In the genomic region with DNA sequence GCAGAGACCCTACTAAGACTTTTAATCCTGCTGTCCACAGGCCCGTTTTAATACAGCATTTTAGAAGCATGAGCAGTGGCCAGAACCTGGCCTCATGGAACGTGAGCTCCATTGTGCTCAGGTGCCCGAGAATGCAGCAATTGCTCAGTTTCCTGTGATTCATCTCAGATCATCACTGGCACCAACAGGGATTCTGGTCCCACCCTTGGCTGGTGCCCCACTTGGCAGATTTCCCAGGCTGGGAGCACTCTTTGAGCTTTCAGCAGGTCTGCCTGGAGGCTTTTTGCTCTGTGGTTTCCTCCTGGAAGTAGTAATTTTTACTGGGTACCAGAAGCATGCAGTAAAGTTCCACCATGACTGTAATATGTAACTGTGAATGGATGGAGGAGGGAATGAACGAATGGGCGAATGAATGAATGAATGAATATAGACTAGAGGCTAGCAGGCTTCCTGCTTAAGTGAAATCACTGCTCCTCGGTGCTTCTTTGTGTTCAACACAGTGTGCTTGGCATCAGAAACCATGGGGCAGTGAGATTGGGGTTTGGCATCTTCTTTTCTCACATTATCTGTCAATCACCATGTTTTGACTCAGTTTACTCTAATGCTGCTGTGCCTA, we compare ENCODE assay signal across 8 cellular contexts.
DNase-seq lines count a peak whose midpoint lies in the region; ATAC-seq and TF ChIP-seq lines count a peak whose summit lies in the region.

No MANE protein-coding gene starts in this region.

- H3K9me3 ChIP-seq in CD8-positive, alpha-beta T cell (ENCODE audit: low read length) = no peaks in the 10 kb centered on the region
- H3K9me3 ChIP-seq in neural progenitor cell (ENCODE audit: low read depth) = no peaks in the 10 kb centered on the region

- no peaks in the 10 kb centered on the region for H3K27me3 Mint-ChIP-seq in CD8-positive, alpha-beta T cell (ENCODE audit: low read depth)
- H3K27me3 Mint-ChIP-seq in neural progenitor cell (ENCODE audit: insufficient read depth, low read depth) = no peaks in the 10 kb centered on the region

- no peak overlapping the region for H3K27ac ChIP-seq in CD8-positive, alpha-beta T cell (ENCODE audit: low read depth, low read length)
- H3K27ac ChIP-seq in neural progenitor cell = no peak overlapping the region

- no peaks in the 10 kb centered on the region for H3K36me3 ChIP-seq in CD8-positive, alpha-beta T cell (ENCODE audit: insufficient read depth, low read length)
- no peaks in the 10 kb centered on the region for H3K36me3 ChIP-seq in neural progenitor cell

- H3K9me3 Mint-ChIP-seq in CD8-positive, alpha-beta T cell = no peaks in the 10 kb centered on the region
- H3K9me3 Mint-ChIP-seq in neural progenitor cell = no peaks in the 10 kb centered on the region

- TF ChIP-seq CTCF in CD8-positive, alpha-beta T cell (IDR thresholded peaks at IDR 0.05) = no peak
- no peak for TF ChIP-seq CTCF in neural progenitor cell (IDR thresholded peaks at IDR 0.05)

- H3K27ac Mint-ChIP-seq in CD8-positive, alpha-beta T cell = no peak overlapping the region
- no peak overlapping the region for H3K27ac Mint-ChIP-seq in neural progenitor cell

- POLR2A ChIA-PET in CD8-positive, alpha-beta T cell (lab: Charles Lee) = no interaction called here

- no peaks in the 10 kb centered on the region for H4K20me1 ChIP-seq in neural progenitor cell (ENCODE audit: low read depth)

- peaks cover 9% of the 10 kb centered on the region for H3K4me1 ChIP-seq in CD8-positive, alpha-beta T cell (ENCODE audit: insufficient read depth, low read length)
- H3K4me1 ChIP-seq in neural progenitor cell = peaks cover 5% of the 10 kb centered on the region

- no peaks in the 10 kb centered on the region for H3K27me3 ChIP-seq in CD8-positive, alpha-beta T cell (ENCODE audit: insufficient read depth, low read length)
- no peaks in the 10 kb centered on the region for H3K27me3 ChIP-seq in neural progenitor cell

- DNase-seq in DMS153 treated with DMSO at 0.1 percent for 48 hours (lab: John Stamatoyannopoulos, UW; ENCODE audit: unreplicated experiment) (peak; percentile 39), NCI-H1694 treated with DMSO at 0.1 percent for 48 hours (lab: John Stamatoyannopoulos, UW) (peak; percentile 84), cerebellar cortex (ENCODE audit: low spot score) (peak; percentile 84), lung microvascular endothelial cell (ENCODE audit: low read depth in 2 of 2) (peak; percentile 96 to 98), neural progenitor cell (ENCODE audit: low spot score) (no peak), NCI-H510A (lab: John Stamatoyannopoulos, UW) (no peak)
- DNase-seq in CD8-positive, alpha-beta T cell = no peak

- ATAC-seq in GM21825 (IDR thresholded peaks at IDR 0.05; ENCODE audit: unreplicated experiment) = no peak
- no peak for ATAC-seq in CD8-positive, alpha-beta T cell

- no peaks in the 10 kb centered on the region for H3F3A ChIP-seq in neural progenitor cell (ENCODE audit: low read depth)

- peaks cover 15% of the 10 kb centered on the region for H3K4me1 Mint-ChIP-seq in CD8-positive, alpha-beta T cell (ENCODE audit: low read depth)
- peaks cover 5% of the 10 kb centered on the region for H3K4me1 Mint-ChIP-seq in neural progenitor cell

- H3K4me2 ChIP-seq in neural progenitor cell = no peak overlapping the region

- no peak overlapping the region for H3K4me3 Mint-ChIP-seq in CD8-positive, alpha-beta T cell
- H3K4me3 Mint-ChIP-seq in neural progenitor cell = no peak overlapping the region

- no peaks in the 10 kb centered on the region for H3K79me2 ChIP-seq in neural progenitor cell (ENCODE audit: low read depth)

- no peak overlapping the region for H3K9ac ChIP-seq in neural progenitor cell

- intact Hi-C loops in CD8-positive, alpha-beta T cell (cut with DNase I, micrococcal nuclease) = no loop called here

- CTCF ChIA-PET in CD8-positive, alpha-beta T cell (lab: Charles Lee) = no interaction called here

- no peak overlapping the region for H3K4me3 ChIP-seq in CD8-positive, alpha-beta T cell (ENCODE audit: low read depth, low read length)
- no peak overlapping the region for H3K4me3 ChIP-seq in neural progenitor cell

- H2AFZ ChIP-seq in neural progenitor cell (replicated peaks) = no peak overlapping the region

- H3K36me3 Mint-ChIP-seq in CD8-positive, alpha-beta T cell = no peaks in the 10 kb centered on the region
- no peaks in the 10 kb centered on the region for H3K36me3 Mint-ChIP-seq in neural progenitor cell

Comparison
In these comparisons a context has a peak if more than half of its experiments do, and no peak if none do; other contexts are left out.
1. DNase-seq: peak in DMS153 treated with DMSO at 0.1 percent for 48 hours (single experiment), NCI-H1694 treated with DMSO at 0.1 percent for 48 hours (single experiment), cerebellar cortex (single experiment) and lung microvascular endothelial cell (2 of 2); none in CD8-positive, alpha-beta T cell (0 of 7), neural progenitor cell (single experiment) and NCI-H510A (single experiment).